ENCODE assay signal across 9 cellular contexts in the genomic region with DNA sequence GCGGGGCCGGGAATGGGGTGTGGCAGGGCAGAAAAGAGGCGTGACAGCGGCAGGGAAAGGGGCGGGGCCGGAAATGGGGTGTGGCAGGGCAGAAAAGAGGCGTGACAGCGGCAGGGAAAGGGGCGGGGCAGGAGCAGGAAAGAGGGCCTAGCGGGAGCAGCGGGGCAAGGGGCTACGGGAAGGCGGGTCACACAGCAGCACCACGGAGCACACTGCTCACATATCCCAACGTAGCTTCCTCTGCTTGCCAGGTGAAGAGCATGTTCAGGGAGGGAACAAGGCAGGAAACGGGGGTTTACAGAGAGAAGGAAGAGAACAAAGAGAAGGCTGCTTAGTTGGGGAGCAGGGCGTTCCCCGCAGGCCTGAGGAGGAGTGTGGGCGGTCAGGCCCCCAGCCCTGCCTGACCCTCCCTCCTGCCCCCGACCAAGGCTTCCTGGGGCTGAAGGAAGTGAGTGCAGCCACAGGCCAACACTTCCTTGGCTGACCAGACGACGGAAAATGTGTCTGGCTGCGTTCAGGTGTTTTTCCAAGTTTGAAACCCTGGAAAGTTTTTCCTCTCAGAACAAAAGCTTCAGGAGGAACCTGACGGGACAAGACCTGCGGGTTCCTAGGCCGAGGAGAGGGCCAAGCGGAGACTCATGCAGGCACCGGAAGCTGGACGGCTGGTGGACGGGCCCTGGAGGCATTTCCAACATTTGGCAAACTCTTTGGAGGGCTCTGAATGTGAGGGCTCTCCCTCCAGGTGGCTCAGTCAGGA. TPM values are rescaled to one million over a fixed set of nuclear protein-coding genes. Genes with fewer than 3 reads are reported as not detected.
DNase-seq lines count a peak whose midpoint lies in the region; ATAC-seq and TF ChIP-seq lines count a peak whose summit lies in the region.
"Had no signal": no experiment of that assay in that cellular context is flagged by ENCODE, and none has a peak within 500 bp of the region (broad histone marks: within the 10 kb centered on the region; RNA-seq: fewer than 3 reads in every experiment).

No MANE protein-coding gene starts in this region.

- H3K36me3 ChIP-seq in right atrium auricular region, result peaks cover 79% of the 10 kb centered on the region
- H3K36me3 ChIP-seq in stomach, result peaks cover 44 to 86% (median 78%) of the 10 kb centered on the region in 4 donors

- no peak for TF ChIP-seq POLR2A in stomach (IDR thresholded peaks at IDR 0.05)

- H3K27ac ChIP-seq in C4-2B (peak overlapping the region; percentile 13), right atrium auricular region (peak overlapping the region; percentile 46 to 62), stomach (peak overlapping the region; percentile 33 to 80 (median 67))

- peak in 58 of 76 experiments; percentile 9 to 90 (median 64) for DNase-seq in HUDEP-2 (lab: John Stamatoyannopoulos, UW; ENCODE audit: unreplicated experiment in 76 of 76)
- DNase-seq in activated T-cell treated with anti-CD3 and anti-CD28 coated beads, Interleukin-2, amount 50 U/mL, for 48 hours, result peak; percentile 71 to 77
- no peak for DNase-seq in right atrium auricular region (ENCODE audit: low spot score)
- DNase-seq in stomach, result peak; percentile 69
- DNase-seq in posterior vena cava (ENCODE audit: low spot score), result no peak
- DNase-seq in NCI-H2227 treated with DMSO at 0.1 percent for 48 hours (lab: John Stamatoyannopoulos, UW), result no peak

- ATAC-seq in GM21390 (IDR thresholded peaks at IDR 0.05; ENCODE audit: unreplicated experiment), result no peak
- ATAC-seq: body of pancreas had no signal

- TF ChIP-seq CTCF in C4-2B (conservative IDR thresholded peaks at IDR 0.05), result no peak
- TF ChIP-seq CTCF in right atrium auricular region (IDR thresholded peaks at IDR 0.05), result no peak
- no peak for TF ChIP-seq CTCF in stomach (IDR thresholded peaks at IDR 0.05)

- no peak for TF ChIP-seq EP300 in stomach (IDR thresholded peaks at IDR 0.05)

- H3K4me1 ChIP-seq in right atrium auricular region (peaks cover 0 to 43% of the 10 kb centered on the region in 2 donors), stomach (peaks cover 10 to 52% (median 39%) of the 10 kb centered on the region in 4 donors)

- H3K4me3 ChIP-seq in right atrium auricular region (no peak overlapping the region), stomach (no peak overlapping the region)
- H3K4me3 ChIP-seq: body of pancreas had no signal

- H3K27me3 ChIP-seq in right atrium auricular region (no peaks in the 10 kb centered on the region), stomach (no peaks in the 10 kb centered on the region)
- H3K27me3 ChIP-seq: body of pancreas had no signal

- intact Hi-C loops in stomach (cut with DNase I; ENCODE audit: low total_unique reads), result no loop called here
- intact Hi-C loops in posterior vena cava (cut with DNase I), result no loop called here

- H3K9me3 ChIP-seq in right atrium auricular region (no peaks in the 10 kb centered on the region), stomach (no peaks in the 10 kb centered on the region)
- H3K9me3 ChIP-seq: body of pancreas had no signal

- WGBS in stomach, 5 donors, result 30 to 46% (median 41%) methylated on average over 29 to 30 of the region's 30 CpGs

RNA-seq across cellular contexts. Expression of a gene that starts 13.8 kb away (rescaled TPM):
- 10 to 100 TPM; 25.9 to 27.6 TPM for total RNA-seq in right atrium auricular region
- total RNA-seq in stomach, result 100 to 1,000 TPM in 1 of 5 donors, 10 to 100 TPM in 4; 20.9 to 107 (median 36.8) TPM
- 10 to 100 TPM; 17.7 to 60.5 (median 24.0) TPM for polyA plus RNA-seq in stomach
- total RNA-seq in posterior vena cava, result 10 to 100 TPM; 20.8 to 22.0 TPM

RNA-seq across cellular contexts. Expression of a gene that starts 27.3 kb away (rescaled TPM):
- 1 to 10 TPM; 7.0 to 8.3 TPM for total RNA-seq in right atrium auricular region
- 10 to 100 TPM in 2 of 5 donors, 1 to 10 TPM in 3; 6.1 to 12.1 (median 9.2) TPM for total RNA-seq in stomach
- 1 to 10 TPM; 3.5 to 7.6 (median 6.3) TPM for polyA plus RNA-seq in stomach
- total RNA-seq in posterior vena cava, result 10 to 100 TPM in 1 of 2 donors, 1 to 10 TPM in 1; 9.4 to 11.2 TPM

RNA-seq across cellular contexts. Expression of a gene that starts 37.0 kb away (rescaled TPM):
- total RNA-seq in right atrium auricular region (1 to 10 TPM; 3.1 to 3.7 TPM), stomach (10 to 100 TPM in 2 of 5 donors, 1 to 10 TPM in 3; 2.9 to 68.1 (median 9.4) TPM), posterior vena cava (1 to 10 TPM; 1.1 to 1.5 TPM)
- polyA plus RNA-seq in stomach, result 1 to 10 TPM; 4.9 to 6.6 (median 6.3) TPM

RNA-seq across cellular contexts. Expression of a gene that starts 38.5 kb away (rescaled TPM):
- 10 to 100 TPM; 32.9 to 43.6 TPM for total RNA-seq in right atrium auricular region
- 10 to 100 TPM; 30.4 to 67.4 (median 39.7) TPM for total RNA-seq in stomach
- polyA plus RNA-seq in stomach, result 10 to 100 TPM; 27.0 to 44.2 (median 39.6) TPM
- 10 to 100 TPM; 44.3 to 44.8 TPM for total RNA-seq in posterior vena cava

RNA-seq across cellular contexts. Expression of a gene that starts 47.5 kb away (rescaled TPM):
- total RNA-seq in right atrium auricular region (10 to 100 TPM; 41.2 to 43.8 TPM), stomach (10 to 100 TPM; 23.7 to 60.1 (median 52.7) TPM), posterior vena cava (10 to 100 TPM; 31.1 to 31.7 TPM)
- polyA plus RNA-seq in stomach, result 10 to 100 TPM; 23.1 to 26.4 (median 25.6) TPM

Comparison
In these comparisons a context has a peak if more than half of its experiments do, and no peak if none do; other contexts are left out.
1. H3K27ac ChIP-seq: peak in every context shown above with its lines; median percentile 67 in stomach; 54 in right atrium auricular region; 13 in C4-2B.
2. DNase-seq: peak in HUDEP-2 (58 of 76), activated T-cell treated with anti-CD3 and anti-CD28 coated beads, Interleukin-2, amount 50 U/mL, for 48 hours (2 of 2) and stomach (single experiment); none in right atrium auricular region (single experiment), posterior vena cava (single experiment) and NCI-H2227 treated with DMSO at 0.1 percent for 48 hours (single experiment).